ENCODE assay signal across 17 cellular contexts in the genomic region with DNA sequence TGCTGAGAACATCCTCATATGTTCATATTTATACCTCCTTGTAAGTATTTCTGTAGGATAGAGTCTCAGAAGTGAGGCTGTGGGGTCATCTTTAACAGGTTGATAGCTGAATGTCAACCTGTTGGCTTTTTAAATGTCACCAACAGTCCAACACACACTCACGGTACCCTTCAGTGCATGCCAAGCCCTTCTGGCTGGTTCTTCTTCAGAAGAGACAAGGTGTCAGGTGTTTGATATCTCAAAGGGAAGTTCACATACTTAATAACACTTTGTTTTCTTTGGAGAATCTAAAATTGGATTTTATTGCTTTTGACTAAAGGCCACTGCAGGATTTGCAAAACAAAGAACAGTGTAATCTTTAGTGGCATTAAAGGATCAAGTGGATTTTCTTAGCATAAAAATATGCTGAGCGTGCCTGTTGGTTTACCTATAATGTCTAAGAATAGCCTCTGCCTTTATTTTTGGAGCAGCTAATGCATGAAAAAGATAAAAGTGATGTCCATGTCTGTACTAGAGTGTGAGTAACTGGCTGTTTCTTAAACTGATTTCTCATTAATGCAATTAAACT. TPM values are rescaled to one million over a fixed set of nuclear protein-coding genes. Genes with fewer than 3 reads are reported as not detected.
DNase-seq lines count a peak whose midpoint lies in the region; ATAC-seq and TF ChIP-seq lines count a peak whose summit lies in the region.
"Had no signal": no experiment of that assay in that cellular context is flagged by ENCODE, and none has a peak within 500 bp of the region (broad histone marks: within the 10 kb centered on the region; RNA-seq: fewer than 3 reads in every experiment).

No MANE protein-coding gene starts in this region.

- H3K36me3 Mint-ChIP-seq in activated T-helper 17 cell treated with anti-CD3 and anti-CD28 coated beads, Interleukin-2, amount 50 U/mL, for 72 hours (ENCODE audit: low read depth) = peaks cover 94% of the 10 kb centered on the region

- H3K36me3 ChIP-seq in hepatocyte (replicated peaks; ENCODE audit: insufficient read depth, low read depth) = no peaks in the 10 kb centered on the region
- H3K36me3 ChIP-seq in vagina = no peaks in the 10 kb centered on the region

- H3K4me1 Mint-ChIP-seq in activated T-helper 17 cell treated with anti-CD3 and anti-CD28 coated beads, Interleukin-2, amount 50 U/mL, for 72 hours = peaks cover 45% of the 10 kb centered on the region

- no peaks in the 10 kb centered on the region for H3K9me3 Mint-ChIP-seq in activated T-helper 17 cell treated with anti-CD3 and anti-CD28 coated beads, Interleukin-2, amount 50 U/mL, for 72 hours

- H3K4me3 Mint-ChIP-seq in activated T-helper 17 cell treated with anti-CD3 and anti-CD28 coated beads, Interleukin-2, amount 50 U/mL, for 72 hours = peak overlapping the region; percentile 91

- no peaks in the 10 kb centered on the region for H3K9me2 ChIP-seq in hepatocyte (replicated peaks; ENCODE audit: insufficient read depth)

- DNase-seq in Right ventricle myocardium inferior (ENCODE audit: missing footprints) (peak; percentile 37), left cardiac atrium (no peak), hepatocyte (ENCODE audit: low spot score) (no peak), vagina (ENCODE audit: extremely low spot score in 2 of 2) (no peak), RWPE1 (ENCODE audit: low spot score) (no peak), head of caudate nucleus (no peak)
- DNase-seq: activated CD4-positive, alpha-beta T cell treated with anti-CD3 and anti-CD28 coated beads, Interleukin-2, amount 50 U/mL, for 48 hours; activated naive CD4-positive, alpha-beta T cell treated with Interleukin-2 at 50 U/mL for 16 hours; DMS153; hypothalamus; lower lobe of right lung; NCI-H345; nucleus accumbens; spleen; trophoblast cell had no signal

- H2AFZ ChIP-seq in hepatocyte = no peak overlapping the region

- H3K27ac ChIP-seq in hepatocyte = peak overlapping the region; percentile 97
- peak overlapping the region; percentile 66 for H3K27ac ChIP-seq in vagina
- no peak overlapping the region for H3K27ac ChIP-seq in RWPE1

- intact Hi-C loops in Right ventricle myocardium inferior (cut with DNase I) = loop anchor here (2.0 to 5.0 kb wide), 2 partner anchors 36 to 67 kb away; no protein-coding TSS in a partner anchor
- intact Hi-C loops in left cardiac atrium (cut with DNase I) = no loop called here
- intact Hi-C loops in vagina (cut with DNase I) = no loop called here
- intact Hi-C loops in head of caudate nucleus (cut with DNase I) = no loop called here

- no peak for TF ChIP-seq POLR2A in vagina (IDR thresholded peaks at IDR 0.05)

- H3K79me2 ChIP-seq in hepatocyte = no peaks in the 10 kb centered on the region

- ATAC-seq in Right ventricle myocardium inferior = no peak
- ATAC-seq in left cardiac atrium = no peak
- no peak for ATAC-seq in activated T-helper 17 cell treated with anti-CD3 and anti-CD28 coated beads, Interleukin-2, amount 50 U/mL, for 72 hours (replicated peaks)
- no peak for ATAC-seq in GM18858 (IDR thresholded peaks at IDR 0.05; ENCODE audit: unreplicated experiment)
- ATAC-seq: lower lobe of right lung had no signal

- 49% methylated on average over 2 of the region's 2 CpGs for WGBS in hepatocyte (ENCODE audit: low lambda C conversion rate, missing lambda C conversion rate)

- no peaks in the 10 kb centered on the region for H4K20me1 ChIP-seq in hepatocyte (ENCODE audit: insufficient read depth, poor library complexity, severe bottlenecking)

- CTCF ChIA-PET in RWPE1 (lab: Yijun Ruan, JAX) = no interaction called here

- H3K27me3 Mint-ChIP-seq in activated T-helper 17 cell treated with anti-CD3 and anti-CD28 coated beads, Interleukin-2, amount 50 U/mL, for 72 hours = no peaks in the 10 kb centered on the region

- H3K4me2 ChIP-seq in hepatocyte = peak overlapping the region; percentile 60

- POLR2A ChIA-PET in RWPE1 (lab: Yijun Ruan, JAX; ENCODE audit: low non-redundant PET) = no interaction called here

- H3K9me3 ChIP-seq in hepatocyte (ENCODE audit: low read depth) (no peaks in the 10 kb centered on the region), vagina (no peaks in the 10 kb centered on the region)
- H3K9me3 ChIP-seq: lower lobe of right lung, spleen had no signal

- no peaks in the 10 kb centered on the region for H3K27me3 ChIP-seq in hepatocyte
- H3K27me3 ChIP-seq in vagina = no peaks in the 10 kb centered on the region
- H3K27me3 ChIP-seq: spleen had no signal

- TF ChIP-seq CTCF in hepatocyte (IDR thresholded peaks at IDR 0.05; ENCODE audit: poor library complexity) (no peak), vagina (IDR thresholded peaks at IDR 0.05) (no peak), RWPE1 (conservative IDR thresholded peaks at IDR 0.05; ENCODE audit: low read depth) (no peak)

- H3K4me1 ChIP-seq in hepatocyte (ENCODE audit: insufficient read depth) = peaks cover 51% of the 10 kb centered on the region
- peaks cover 54% of the 10 kb centered on the region for H3K4me1 ChIP-seq in vagina

- H3K4me3 ChIP-seq in hepatocyte (no peak overlapping the region), vagina (no peak overlapping the region)
- H3K4me3 ChIP-seq: lower lobe of right lung had no signal

- no peak overlapping the region for H3K27ac Mint-ChIP-seq in activated T-helper 17 cell treated with anti-CD3 and anti-CD28 coated beads, Interleukin-2, amount 50 U/mL, for 72 hours

RNA-seq across cellular contexts. Expression of gene RGS3, which starts 58.2 kb away (rescaled TPM):
- 139 TPM for total RNA-seq in Right ventricle myocardium inferior
- 100 to 1,000 TPM; 124 to 131 TPM for total RNA-seq in left cardiac atrium
- total RNA-seq in activated T-helper 17 cell treated with anti-CD3 and anti-CD28 coated beads, Interleukin-2, amount 50 U/mL, for 72 hours = 10 to 100 TPM; 23.0 to 85.8 TPM
- total RNA-seq in hepatocyte = 47.0 and 48.0 TPM in 2 replicates
- 62.7 and 78.2 TPM in 2 replicates for polyA plus RNA-seq in hepatocyte
- 27.0 TPM for total RNA-seq in vagina
